In genomic region chr17:60600490-60601431, GRCh38 we compare ENCODE assay signal across 8 cellular contexts. TPM values are rescaled to one million over a fixed set of nuclear protein-coding genes. Genes with fewer than 3 reads are reported as not detected.
DNase-seq lines count a peak whose midpoint lies in the region; ATAC-seq and TF ChIP-seq lines count a peak whose summit lies in the region.

No MANE protein-coding gene starts in this region.

- H3K36me3 ChIP-seq in CD8-positive, alpha-beta memory T cell (ENCODE audit: insufficient read depth, low read length) = no peaks in the 10 kb centered on the region
- H3K36me3 ChIP-seq in HUES6 (ENCODE audit: control insufficient read depth, insufficient read depth, low read length) (no peaks in the 10 kb centered on the region), OCI-LY3 (replicated peaks; ENCODE audit: low read depth, low read length) (peaks cover 3% of the 10 kb centered on the region), muscle layer of duodenum (ENCODE audit: control insufficient read depth in 1 of 2, insufficient read depth in 2 of 2, low read length in 2 of 2) (peaks cover 0 to 6% of the 10 kb centered on the region in 2 donors)

- POLR2A ChIA-PET in CD8-positive, alpha-beta memory T cell (lab: Charles Lee) = interaction anchor here (0.6 to 1.4 kb wide), 2 partner anchors 8 to 76 kb away, joined by 3 to 11 read pairs; partner anchors contain the start of gene BCAS3

- H3K4me1 Mint-ChIP-seq in CD8-positive, alpha-beta memory T cell = peaks cover 49 to 58% (median 56%) of the 10 kb centered on the region in 3 donors
- peaks cover 46% of the 10 kb centered on the region for H3K4me1 Mint-ChIP-seq in activated T-cell treated with anti-CD3 and anti-CD28 coated beads, Interleukin-2, amount 50 U/mL, for 24 hours (ENCODE audit: low read depth)

- no peaks in the 10 kb centered on the region for H3K9me3 ChIP-seq in CD8-positive, alpha-beta memory T cell (ENCODE audit: low read length)
- H3K9me3 ChIP-seq in HUES6 (ENCODE audit: control insufficient read depth, insufficient read depth, low read depth, low read length) (no peaks in the 10 kb centered on the region), OCI-LY3 (ENCODE audit: insufficient read depth, low read length) (no peaks in the 10 kb centered on the region), muscle layer of duodenum (ENCODE audit: control insufficient read depth in 1 of 2, low read length in 2 of 2) (no peaks in the 10 kb centered on the region)

- peak overlapping the region; percentile 90 for H3K9ac ChIP-seq in HUES6 (ENCODE audit: low read length)
- H3K9ac ChIP-seq in OCI-LY3 (ENCODE audit: low read length) = peak overlapping the region; percentile 85

- DNase-seq in CD8-positive, alpha-beta memory T cell = peak; percentile 44 to 69 (median 52)
- peak; percentile 75 for DNase-seq in activated T-cell treated with anti-CD3 and anti-CD28 coated beads, Interleukin-2, amount 50 U/mL, for 24 hours
- DNase-seq in stimulated activated CD8-positive, alpha-beta memory T cell treated with anti-CD3 and anti-CD28 coated beads, Interleukin-7, amount 100 ng/mL, for 48 hours (ENCODE audit: extremely low read depth in 1 of 2, low read depth in 1 of 2) = peak; percentile 28 to 52

- H3K4me1 ChIP-seq in CD8-positive, alpha-beta memory T cell (ENCODE audit: insufficient read depth, low read length) = peaks cover 22% of the 10 kb centered on the region
- H3K4me1 ChIP-seq in HUES6 (ENCODE audit: control insufficient read depth, insufficient read depth, low read length) = 0 out of 2 replicates have a peak, but pooled peaks cover 4% of the 10 kb centered on the region
- peaks cover 25% of the 10 kb centered on the region for H3K4me1 ChIP-seq in OCI-LY3 (ENCODE audit: low read length)
- peaks cover 12 to 23% of the 10 kb centered on the region in 2 donors for H3K4me1 ChIP-seq in muscle layer of duodenum (ENCODE audit: control insufficient read depth in 1 of 2, insufficient read depth in 2 of 2, low read length in 2 of 2)

- peak overlapping the region; percentile 89 to 99 (median 97) for H3K4me3 Mint-ChIP-seq in CD8-positive, alpha-beta memory T cell
- H3K4me3 Mint-ChIP-seq in activated T-cell treated with anti-CD3 and anti-CD28 coated beads, Interleukin-2, amount 50 U/mL, for 24 hours = peak overlapping the region; percentile 93

- H3K27me3 Mint-ChIP-seq in CD8-positive, alpha-beta memory T cell = no peaks in the 10 kb centered on the region
- H3K27me3 Mint-ChIP-seq in activated T-cell treated with anti-CD3 and anti-CD28 coated beads, Interleukin-2, amount 50 U/mL, for 24 hours = no peaks in the 10 kb centered on the region

- TF ChIP-seq CTCF in OCI-LY3 (IDR thresholded peaks at IDR 0.05; ENCODE audit: low read depth, low read length) = peak; percentile 65

- H3K36me3 Mint-ChIP-seq in CD8-positive, alpha-beta memory T cell = peaks cover 0 to 23% (median 1%) of the 10 kb centered on the region in 3 donors
- peaks cover 27% of the 10 kb centered on the region for H3K36me3 Mint-ChIP-seq in activated T-cell treated with anti-CD3 and anti-CD28 coated beads, Interleukin-2, amount 50 U/mL, for 24 hours (ENCODE audit: low read depth)

- peak overlapping the region; percentile 30; the same call in 1 of the 2 replicates for H2AFZ ChIP-seq in OCI-LY3 (ENCODE audit: low read depth, low read length)

- H4K20me1 ChIP-seq in OCI-LY3 (ENCODE audit: insufficient read depth, low read length) = peaks cover 33% of the 10 kb centered on the region

- CTCF ChIA-PET in CD8-positive, alpha-beta memory T cell (lab: Charles Lee) = interaction anchor here (0.7 to 2.3 kb wide), 8 partner anchors 9 to 76 kb away, joined by 3 to 7 read pairs (median 4); partner anchors contain the start of gene BCAS3

- H3K27ac Mint-ChIP-seq in CD8-positive, alpha-beta memory T cell = peak overlapping the region; percentile 88 to 99 (median 95)
- peak overlapping the region; percentile 99 for H3K27ac Mint-ChIP-seq in activated T-cell treated with anti-CD3 and anti-CD28 coated beads, Interleukin-2, amount 50 U/mL, for 24 hours

- no peaks in the 10 kb centered on the region for H3K27me3 ChIP-seq in CD8-positive, alpha-beta memory T cell (ENCODE audit: insufficient read depth, low read length, poor library complexity, severe bottlenecking)
- H3K27me3 ChIP-seq in HUES6 (ENCODE audit: control insufficient read depth, insufficient read depth, low read length) (no peaks in the 10 kb centered on the region), OCI-LY3 (ENCODE audit: low read depth, low read length) (peaks cover 9% of the 10 kb centered on the region; the same call in 1 of the 2 replicates), muscle layer of duodenum (ENCODE audit: low read depth, low read length) (no peaks in the 10 kb centered on the region)

- H3K79me2 ChIP-seq in OCI-LY3 (ENCODE audit: low read length) = peaks cover 57% of the 10 kb centered on the region

- H3K9me3 Mint-ChIP-seq in CD8-positive, alpha-beta memory T cell = no peaks in the 10 kb centered on the region
- H3K9me3 Mint-ChIP-seq in activated T-cell treated with anti-CD3 and anti-CD28 coated beads, Interleukin-2, amount 50 U/mL, for 24 hours = no peaks in the 10 kb centered on the region

- H3K4me2 ChIP-seq in OCI-LY3 (ENCODE audit: low read length) = peak overlapping the region; percentile 84

- peak; percentile 19 for ATAC-seq in GM21381 (IDR thresholded peaks at IDR 0.05; ENCODE audit: unreplicated experiment)
- ATAC-seq in esophagus mucosa = peak; percentile 51

- peak overlapping the region; percentile 93 for H3K27ac ChIP-seq in CD8-positive, alpha-beta memory T cell (ENCODE audit: low read depth, low read length)
- H3K27ac ChIP-seq in HUES6 (ENCODE audit: low read depth, low read length) = peak overlapping the region; percentile 75
- H3K27ac ChIP-seq in OCI-LY3 (ENCODE audit: low read length) = peak overlapping the region; percentile 59
- peak overlapping the region; percentile 91 for H3K27ac ChIP-seq in muscle layer of duodenum (ENCODE audit: low read length)

- H3K4me3 ChIP-seq in CD8-positive, alpha-beta memory T cell (ENCODE audit: low read length) = peak overlapping the region; percentile 90
- H3K4me3 ChIP-seq in HUES6 (ENCODE audit: low read depth, low read length) (peak overlapping the region; percentile 91), OCI-LY3 (ENCODE audit: low read length) (peak overlapping the region; percentile 83), muscle layer of duodenum (ENCODE audit: low read depth in 1 of 2, low read length in 2 of 2) (peak overlapping the region; percentile 84 to 99)

RNA-seq across cellular contexts. Expression of gene PPM1D, which starts 0.8 kb away (rescaled TPM):
- total RNA-seq in CD8-positive, alpha-beta memory T cell = 10 to 100 TPM; 17.8 to 19.0 TPM
- 13.1 TPM for polyA plus RNA-seq in CD8-positive, alpha-beta memory T cell
- 9.5 TPM for total RNA-seq in esophagus mucosa

Comparison
In these comparisons a context has a peak if more than half of its experiments do, and no peak if none do; other contexts are left out.
1. Peak in every context shown above with its lines: DNase-seq, ATAC-seq, H3K4me3 ChIP-seq and H3K27ac ChIP-seq.